In the genomic region with DNA sequence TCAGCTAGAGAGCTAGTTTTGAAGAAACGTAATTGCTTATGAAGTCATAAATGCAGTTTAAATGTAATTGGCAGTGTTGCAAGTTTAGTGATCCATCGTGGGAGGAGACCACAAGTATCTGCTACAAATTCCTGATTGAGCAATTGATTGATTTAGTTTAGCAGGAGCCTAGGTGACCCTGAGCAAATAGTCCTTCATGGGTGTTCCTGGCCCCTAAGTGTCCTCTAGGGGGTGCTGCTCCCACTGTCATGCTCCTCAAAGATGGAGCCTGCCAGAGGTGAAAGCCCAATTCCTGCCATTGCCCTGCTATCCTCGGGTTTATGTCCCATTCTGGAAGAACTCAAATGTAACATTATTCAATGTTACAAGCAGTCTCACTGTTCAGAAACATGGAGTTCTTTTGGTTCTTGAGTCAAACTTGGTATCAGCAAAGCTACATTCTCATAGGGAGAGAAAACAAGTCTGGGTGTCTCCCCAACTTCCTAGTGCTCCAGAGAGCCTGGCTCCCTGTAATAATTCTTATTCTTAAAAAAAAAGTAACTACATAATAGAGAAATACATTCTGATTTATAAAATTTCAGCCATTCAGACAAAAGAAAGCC, we compare ENCODE assay signal across 8 cellular contexts. TPM values are rescaled to one million over a fixed set of nuclear protein-coding genes. Genes with fewer than 3 reads are reported as not detected.
DNase-seq lines count a peak whose midpoint lies in the region; ATAC-seq and TF ChIP-seq lines count a peak whose summit lies in the region.

No MANE protein-coding gene starts in this region.

- TF ChIP-seq CTCF in GM06990 (IDR thresholded peaks at IDR 0.05; ENCODE audit: insufficient read depth, low read length, poor library complexity, severe bottlenecking) (peak; percentile 91), gastroesophageal sphincter (IDR thresholded peaks at IDR 0.05) (peak; percentile 43 to 76 (median 64)), upper lobe of right lung (IDR thresholded peaks at IDR 0.05) (peak; percentile 89)

- no peaks in the 10 kb centered on the region for H3K27me3 Mint-ChIP-seq in activated T-helper 1 cell treated with anti-CD3 and anti-CD28 coated beads, Interleukin-12 subunit alpha, Interleukin-12 subunit beta, Interleukin-2, Interleukin-4 antibody, amounts not matched to agents 30 ng/mL and 10 ng/mL and 1 ng/mL, durations not matched to agents 14 hours and 24 hours and 36 hours (ENCODE audit: insufficient read depth)

- H3K4ac ChIP-seq in trophoblast cell (ENCODE audit: low read depth, low read length) = no peak overlapping the region

- H3K36me3 ChIP-seq in GM06990 (ENCODE audit: control insufficient read depth, insufficient read depth, low read length) (no peaks in the 10 kb centered on the region), gastroesophageal sphincter (no peaks in the 10 kb centered on the region), trophoblast cell (ENCODE audit: control insufficient read depth in 1 of 2, insufficient read depth in 2 of 2, low read length in 2 of 2) (peaks cover 2 to 4% of the 10 kb centered on the region in 2 experiments), upper lobe of right lung (no peaks in the 10 kb centered on the region)

- no peak overlapping the region for H2AK5ac ChIP-seq in trophoblast cell (ENCODE audit: low read length)

- H2BK5ac ChIP-seq in trophoblast cell (ENCODE audit: low read depth, low read length, poor library complexity) = no peak overlapping the region

- TF ChIP-seq POLR2A in gastroesophageal sphincter (IDR thresholded peaks at IDR 0.05) = no peak

- H3K27ac ChIP-seq in gastroesophageal sphincter (no peak overlapping the region), trophoblast cell (ENCODE audit: low read depth, low read length) (no peak overlapping the region), upper lobe of right lung (no peak overlapping the region)

- H3K4me2 ChIP-seq in trophoblast cell (ENCODE audit: low read length) = no peak overlapping the region

- H3K23ac ChIP-seq in trophoblast cell (ENCODE audit: low read length) = no peak overlapping the region

- no peak for TF ChIP-seq EP300 in gastroesophageal sphincter (IDR thresholded peaks at IDR 0.05)

- no peaks in the 10 kb centered on the region for H3K79me1 ChIP-seq in trophoblast cell (ENCODE audit: low read length)

- no peak overlapping the region for H4K12ac ChIP-seq in trophoblast cell (ENCODE audit: low read depth, low read length)

- no peak overlapping the region for H3K9ac ChIP-seq in trophoblast cell (ENCODE audit: low read length)

- no peak overlapping the region for H3K27ac Mint-ChIP-seq in activated T-helper 1 cell treated with anti-CD3 and anti-CD28 coated beads, Interleukin-12 subunit alpha, Interleukin-12 subunit beta, Interleukin-2, Interleukin-4 antibody, amounts not matched to agents 30 ng/mL and 10 ng/mL and 1 ng/mL, durations not matched to agents 14 hours and 24 hours and 36 hours

- H2BK120ac ChIP-seq in trophoblast cell (ENCODE audit: insufficient read depth, low read length, poor library complexity) = no peak overlapping the region

- no peak overlapping the region for H3K4me3 ChIP-seq in GM06990 (replicated peaks; ENCODE audit: low read depth, low read length)
- H3K4me3 ChIP-seq in gastroesophageal sphincter = no peak overlapping the region
- H3K4me3 ChIP-seq in trophoblast cell (ENCODE audit: low read depth, low read length) = no peak overlapping the region
- H3K4me3 ChIP-seq in upper lobe of right lung = no peak overlapping the region

- no peak overlapping the region for H2BK12ac ChIP-seq in trophoblast cell (ENCODE audit: low read length)

- peaks cover 0 to 5% (median 0%) of the 10 kb centered on the region in 3 donors for H3K4me1 ChIP-seq in gastroesophageal sphincter
- H3K4me1 ChIP-seq in trophoblast cell (ENCODE audit: control insufficient read depth in 1 of 2, insufficient read depth in 2 of 2, low read length in 2 of 2) = no peaks in the 10 kb centered on the region
- H3K4me1 ChIP-seq in upper lobe of right lung = no peaks in the 10 kb centered on the region

- H4K8ac ChIP-seq in trophoblast cell (ENCODE audit: low read depth, low read length) = no peak overlapping the region

- H3K14ac ChIP-seq in trophoblast cell (ENCODE audit: low read length) = no peak overlapping the region

- H3K79me2 ChIP-seq in trophoblast cell (ENCODE audit: control insufficient read depth, insufficient read depth, low read length, poor library complexity) = no peaks in the 10 kb centered on the region

- H2AFZ ChIP-seq in trophoblast cell (ENCODE audit: insufficient read depth, low read length, poor library complexity) = no peak overlapping the region

- no peaks in the 10 kb centered on the region for H3K9me3 ChIP-seq in gastroesophageal sphincter
- no peaks in the 10 kb centered on the region for H3K9me3 ChIP-seq in trophoblast cell (ENCODE audit: insufficient read depth, low read depth, low read length)
- no peaks in the 10 kb centered on the region for H3K9me3 ChIP-seq in upper lobe of right lung

- no peaks in the 10 kb centered on the region for H3K36me3 Mint-ChIP-seq in activated T-helper 1 cell treated with anti-CD3 and anti-CD28 coated beads, Interleukin-12 subunit alpha, Interleukin-12 subunit beta, Interleukin-2, Interleukin-4 antibody, amounts not matched to agents 30 ng/mL and 10 ng/mL and 1 ng/mL, durations not matched to agents 14 hours and 24 hours and 36 hours (ENCODE audit: low read depth)

- peaks cover 6% of the 10 kb centered on the region for H3K4me1 Mint-ChIP-seq in activated T-helper 1 cell treated with anti-CD3 and anti-CD28 coated beads, Interleukin-12 subunit alpha, Interleukin-12 subunit beta, Interleukin-2, Interleukin-4 antibody, amounts not matched to agents 30 ng/mL and 10 ng/mL and 1 ng/mL, durations not matched to agents 14 hours and 24 hours and 36 hours (ENCODE audit: low read depth)

- DNase-seq in GM06990 (ENCODE audit: extremely low read depth, insufficient read length) (no peak), HT-29 (ENCODE audit: low spot score) (peak; percentile 72), RKO (ENCODE audit: low spot score) (peak; percentile 48), trophoblast cell (peak; percentile 43 to 84), upper lobe of right lung (peak; percentile 69), middle frontal gyrus (ENCODE audit: extremely low spot score, low spot score) (no peak)
- DNase-seq in activated T-helper 1 cell treated with anti-CD3 and anti-CD28 coated beads, Interleukin-12 subunit alpha, Interleukin-12 subunit beta, Interleukin-2, Interleukin-4 antibody, amounts not matched to agents 30 ng/mL and 10 ng/mL and 1 ng/mL, durations not matched to agents 14 hours and 24 hours and 36 hours (ENCODE audit: low spot score) = peak; percentile 58

- intact Hi-C loops in activated T-helper 1 cell treated with anti-CD3 and anti-CD28 coated beads, Interleukin-12 subunit alpha, Interleukin-12 subunit beta, Interleukin-2, Interleukin-4 antibody, amounts not matched to agents 30 ng/mL and 10 ng/mL and 1 ng/mL, durations not matched to agents 14 hours and 24 hours and 36 hours (cut with micrococcal nuclease) = loop anchor here (1.0 to 10.0 kb wide), 5 partner anchors 57 to 349 kb away; a partner anchor contains a TSS
- intact Hi-C loops in upper lobe of right lung (cut with DNase I) = no loop called here

- no peaks in the 10 kb centered on the region for H3K9me3 Mint-ChIP-seq in activated T-helper 1 cell treated with anti-CD3 and anti-CD28 coated beads, Interleukin-12 subunit alpha, Interleukin-12 subunit beta, Interleukin-2, Interleukin-4 antibody, amounts not matched to agents 30 ng/mL and 10 ng/mL and 1 ng/mL, durations not matched to agents 14 hours and 24 hours and 36 hours

- 23 to 31% methylated on average over 1 to 3 of the region's 3 CpGs for WGBS in gastroesophageal sphincter (ENCODE audit: low coverage in 1 of 2), 2 donors
- no CpG with 5 or more reads among the region's 3 CpGs for WGBS in trophoblast cell (ENCODE audit: extremely low coverage, insufficient coverage, insufficient read length)

- H4K91ac ChIP-seq in trophoblast cell (ENCODE audit: low read depth, low read length) = no peak overlapping the region

- H3K4me3 Mint-ChIP-seq in activated T-helper 1 cell treated with anti-CD3 and anti-CD28 coated beads, Interleukin-12 subunit alpha, Interleukin-12 subunit beta, Interleukin-2, Interleukin-4 antibody, amounts not matched to agents 30 ng/mL and 10 ng/mL and 1 ng/mL, durations not matched to agents 14 hours and 24 hours and 36 hours = no peak overlapping the region

- ATAC-seq in gastroesophageal sphincter (peak; percentile 73), upper lobe of right lung (peak; percentile 98)

- no peaks in the 10 kb centered on the region for H3K27me3 ChIP-seq in GM06990 (replicated peaks; ENCODE audit: control insufficient read depth, insufficient read depth, low read length)
- H3K27me3 ChIP-seq in gastroesophageal sphincter = no peaks in the 10 kb centered on the region
- H3K27me3 ChIP-seq in trophoblast cell (ENCODE audit: insufficient read depth, low read length) = no peaks in the 10 kb centered on the region
- no peaks in the 10 kb centered on the region for H3K27me3 ChIP-seq in upper lobe of right lung

- H3K18ac ChIP-seq in trophoblast cell (ENCODE audit: low read length) = no peak overlapping the region

RNA-seq across cellular contexts. Expression of a gene that starts 29.8 kb away (rescaled TPM):
- total RNA-seq in HT-29 (2014; rRNA removed; shearing (Covaris generic)) = 18.8 and 21.1 TPM in 2 replicates
- total RNA-seq in activated T-helper 1 cell treated with anti-CD3 and anti-CD28 coated beads, Interleukin-12 subunit alpha, Interleukin-12 subunit beta, Interleukin-2, Interleukin-4 antibody, amounts not matched to agents 30 ng/mL and 10 ng/mL and 1 ng/mL, durations not matched to agents 14 hours and 24 hours and 36 hours = 45.3 and 50.7 TPM in 2 replicates
- total RNA-seq in gastroesophageal sphincter = 10 to 100 TPM; 47.0 to 79.5 (median 52.0) TPM
- 26.2 and 27.3 TPM in 2 replicates for polyA plus RNA-seq in trophoblast cell (2013)
- 27.7 TPM for total RNA-seq in upper lobe of right lung

Comparison
In these comparisons a context has a peak if more than half of its experiments do, and no peak if none do; other contexts are left out.
1. DNase-seq: peak in HT-29 (single experiment), RKO (single experiment), activated T-helper 1 cell treated with anti-CD3 and anti-CD28 coated beads, Interleukin-12 subunit alpha, Interleukin-12 subunit beta, Interleukin-2, Interleukin-4 antibody, amounts not matched to agents 30 ng/mL and 10 ng/mL and 1 ng/mL, durations not matched to agents 14 hours and 24 hours and 36 hours (single experiment), trophoblast cell (2 of 2) and upper lobe of right lung (single experiment); none in GM06990 (single experiment) and middle frontal gyrus (single experiment).
2. Peak in every context shown above with its lines, with median percentiles within 50 percentile points of each other: CTCF ChIP-seq.